In genomic region chr9:75138260-75139040, GRCh38 we compare ENCODE assay signal across 21 cellular contexts. TPM values are rescaled to one million over a fixed set of nuclear protein-coding genes. Genes with fewer than 3 reads are reported as not detected.
DNase-seq lines count a peak whose midpoint lies in the region; ATAC-seq and TF ChIP-seq lines count a peak whose summit lies in the region.
"Had no signal": no experiment of that assay in that cellular context is flagged by ENCODE, and none has a peak within 500 bp of the region (broad histone marks: within the 10 kb centered on the region; RNA-seq: fewer than 3 reads in every experiment).

No MANE protein-coding gene starts in this region.

- peaks cover 49% of the 10 kb centered on the region for H3K4me1 Mint-ChIP-seq in activated naive CD4-positive, alpha-beta T cell treated with anti-CD3 and anti-CD28 coated beads, Interleukin-2, amount 10 ng/mL, durations not matched to agents 7 days and 5 days
- peaks cover 39% of the 10 kb centered on the region for H3K4me1 Mint-ChIP-seq in activated naive CD8-positive, alpha-beta T cell treated with anti-CD3 and anti-CD28 coated beads, Interleukin-2, amount 10 ng/mL, durations not matched to agents 7 days and 5 days
- peaks cover 10% of the 10 kb centered on the region for H3K4me1 Mint-ChIP-seq in progenitor cell of endocrine pancreas (ENCODE audit: low read depth)
- peaks cover 2% of the 10 kb centered on the region for H3K4me1 Mint-ChIP-seq in type B pancreatic cell (ENCODE audit: unreplicated experiment)

- H3K27me3 Mint-ChIP-seq in activated naive CD4-positive, alpha-beta T cell treated with anti-CD3 and anti-CD28 coated beads, Interleukin-2, amount 10 ng/mL, durations not matched to agents 7 days and 5 days, result no peaks in the 10 kb centered on the region
- H3K27me3 Mint-ChIP-seq in activated naive CD8-positive, alpha-beta T cell treated with anti-CD3 and anti-CD28 coated beads, Interleukin-2, amount 10 ng/mL, durations not matched to agents 7 days and 5 days, result no peaks in the 10 kb centered on the region
- H3K27me3 Mint-ChIP-seq in progenitor cell of endocrine pancreas (no peaks in the 10 kb centered on the region), type B pancreatic cell (no peaks in the 10 kb centered on the region)

- no peak for ATAC-seq in activated naive CD8-positive, alpha-beta T cell treated with anti-CD3 and anti-CD28 coated beads, Interleukin-2, amount 10 ng/mL, durations not matched to agents 7 days and 5 days (ENCODE audit: low read depth)

- TF ChIP-seq CTCF in progenitor cell of endocrine pancreas (IDR thresholded peaks at IDR 0.05; ENCODE audit: unreplicated experiment), result no peak
- no peak for TF ChIP-seq CTCF in type B pancreatic cell (conservative IDR thresholded peaks at IDR 0.05)

- DNase-seq in activated naive CD4-positive, alpha-beta T cell treated with anti-CD3 and anti-CD28 coated beads, Interleukin-2, amount 10 ng/mL, durations not matched to agents 7 days and 5 days, result no peak
- no peak for DNase-seq in activated naive CD4-positive, alpha-beta T cell treated with Interleukin-2 at 50 U/mL for 16 hours
- DNase-seq in SK-N-MC (ENCODE audit: low read depth, low spot score), result peak; percentile 64
- DNase-seq in activated naive CD8-positive, alpha-beta T cell treated with anti-CD3 and anti-CD28 coated beads, Interleukin-2, amount 10 ng/mL, durations not matched to agents 7 days and 5 days, result no peak
- no peak for DNase-seq in progenitor cell of endocrine pancreas (ENCODE audit: low spot score, unreplicated experiment)
- no peak for DNase-seq in type B pancreatic cell (ENCODE audit: extremely low spot score, unreplicated experiment)
- no peak for DNase-seq in NCI-H774 (lab: John Stamatoyannopoulos, UW)
- no peak for DNase-seq in NCI-H2081 (lab: John Stamatoyannopoulos, UW)
- DNase-seq: activated effector memory CD4-positive, alpha-beta T cell treated with Interleukin-2 at 50 U/mL for 16 hours; cerebellar nuclear complex; DMS 273 treated with DMSO at 0.1 percent for 48 hours; dorsolateral prefrontal cortex; H9; KG1; NCI-H146; NCI-H748 treated with DMSO at 0.1 percent for 48 hours; RPMI8226; WERI-Rb-1 had no signal

- POLR2A ChIA-PET in activated naive CD8-positive, alpha-beta T cell treated with anti-CD3 and anti-CD28 coated beads, Interleukin-2, amount 10 ng/mL, durations not matched to agents 7 days and 5 days (lab: Charles Lee), result interaction anchor here (0.6 to 1.2 kb wide), 2 partner anchors 51 to 52 kb away, joined by 3 to 6 read pairs; partner anchors contain the start of gene NMRK1

- no peaks in the 10 kb centered on the region for H3K9me3 ChIP-seq in SK-N-MC (ENCODE audit: low read depth, low read length)
- H3K9me3 ChIP-seq: ascending aorta, tibial nerve had no signal

- no peaks in the 10 kb centered on the region for H3K36me3 ChIP-seq in SK-N-MC (ENCODE audit: insufficient read depth, low read length)
- H3K36me3 ChIP-seq: WERI-Rb-1 had no signal

- H3K4me3 Mint-ChIP-seq in activated naive CD4-positive, alpha-beta T cell treated with anti-CD3 and anti-CD28 coated beads, Interleukin-2, amount 10 ng/mL, durations not matched to agents 7 days and 5 days, result no peak overlapping the region
- peak overlapping the region; percentile 47 for H3K4me3 Mint-ChIP-seq in activated naive CD8-positive, alpha-beta T cell treated with anti-CD3 and anti-CD28 coated beads, Interleukin-2, amount 10 ng/mL, durations not matched to agents 7 days and 5 days
- H3K4me3 Mint-ChIP-seq in progenitor cell of endocrine pancreas (ENCODE audit: low read depth) (no peak overlapping the region), type B pancreatic cell (no peak overlapping the region)
- H3K4me3 Mint-ChIP-seq: CD14-positive monocyte, H9 had no signal

- H3K4me3 ChIP-seq in SK-N-MC, result 0 out of 2 replicates have a peak overlapping the region, but pooled peaks have one; percentile 15
- H3K4me3 ChIP-seq: ascending aorta, dorsolateral prefrontal cortex, tibial nerve had no signal

- H3K36me3 Mint-ChIP-seq in activated naive CD4-positive, alpha-beta T cell treated with anti-CD3 and anti-CD28 coated beads, Interleukin-2, amount 10 ng/mL, durations not matched to agents 7 days and 5 days, result peaks cover 83% of the 10 kb centered on the region
- H3K36me3 Mint-ChIP-seq in activated naive CD8-positive, alpha-beta T cell treated with anti-CD3 and anti-CD28 coated beads, Interleukin-2, amount 10 ng/mL, durations not matched to agents 7 days and 5 days, result peaks cover 87% of the 10 kb centered on the region
- H3K36me3 Mint-ChIP-seq in progenitor cell of endocrine pancreas (ENCODE audit: insufficient read depth) (peaks cover 9% of the 10 kb centered on the region), type B pancreatic cell (peaks cover 10% of the 10 kb centered on the region)

- peaks cover 2% of the 10 kb centered on the region for H3K9me3 Mint-ChIP-seq in activated naive CD4-positive, alpha-beta T cell treated with anti-CD3 and anti-CD28 coated beads, Interleukin-2, amount 10 ng/mL, durations not matched to agents 7 days and 5 days
- peaks cover 1% of the 10 kb centered on the region for H3K9me3 Mint-ChIP-seq in activated naive CD8-positive, alpha-beta T cell treated with anti-CD3 and anti-CD28 coated beads, Interleukin-2, amount 10 ng/mL, durations not matched to agents 7 days and 5 days
- H3K9me3 Mint-ChIP-seq in progenitor cell of endocrine pancreas (ENCODE audit: low read depth), result peaks cover 1% of the 10 kb centered on the region
- no peaks in the 10 kb centered on the region for H3K9me3 Mint-ChIP-seq in type B pancreatic cell
- H3K9me3 Mint-ChIP-seq: H9 had no signal

- peak overlapping the region; percentile 55 for H3K27ac Mint-ChIP-seq in activated naive CD4-positive, alpha-beta T cell treated with anti-CD3 and anti-CD28 coated beads, Interleukin-2, amount 10 ng/mL, durations not matched to agents 7 days and 5 days
- H3K27ac Mint-ChIP-seq in activated naive CD8-positive, alpha-beta T cell treated with anti-CD3 and anti-CD28 coated beads, Interleukin-2, amount 10 ng/mL, durations not matched to agents 7 days and 5 days, result peak overlapping the region; percentile 64
- H3K27ac Mint-ChIP-seq in progenitor cell of endocrine pancreas (peak overlapping the region; percentile 37), type B pancreatic cell (no peak overlapping the region)

- CTCF ChIA-PET in activated naive CD4-positive, alpha-beta T cell treated with anti-CD3 and anti-CD28 coated beads, Interleukin-2, amount 10 ng/mL, durations not matched to agents 7 days and 5 days (lab: Charles Lee), result interaction anchor here (1.5 kb wide), 1 partner anchor 10 kb away, joined by 3 read pairs; no protein-coding TSS in a partner anchor

- H3K9ac ChIP-seq in SK-N-MC (ENCODE audit: insufficient read length), result no peak overlapping the region

- H3K27ac ChIP-seq in SK-N-MC, result peak overlapping the region; percentile 84
- H3K27ac ChIP-seq: ascending aorta, dorsolateral prefrontal cortex, tibial nerve, WERI-Rb-1 had no signal

RNA-seq across cellular contexts. Expression of gene OSTF1, which starts 50.1 kb away (rescaled TPM):
- 100 to 1,000 TPM in 1 of 2 experiments, 10 to 100 TPM in 1; 99.9 to 108 TPM for total RNA-seq in activated naive CD8-positive, alpha-beta T cell treated with anti-CD3 and anti-CD28 coated beads, Interleukin-2, amount 10 ng/mL, durations not matched to agents 7 days and 5 days
- total RNA-seq in progenitor cell of endocrine pancreas (9.8 and 10.7 TPM in 2 replicates), type B pancreatic cell (ENCODE audit: low replicate concordance) (18.3 and 31.9 TPM in 2 replicates)

RNA-seq across cellular contexts. Expression of gene NMRK1, which starts 50.5 kb away (rescaled TPM):
- total RNA-seq in activated naive CD8-positive, alpha-beta T cell treated with anti-CD3 and anti-CD28 coated beads, Interleukin-2, amount 10 ng/mL, durations not matched to agents 7 days and 5 days, result 10 to 100 TPM; 45.0 to 46.2 TPM
- total RNA-seq in progenitor cell of endocrine pancreas, result 3.5 and 4.7 TPM in 2 replicates
- 7.5 and 8.2 TPM in 2 replicates for total RNA-seq in type B pancreatic cell (ENCODE audit: low replicate concordance)
